ENCODE assay signal across 20 cellular contexts in genomic region chr12:57010627-57011224, GRCh38. TPM values are rescaled to one million over a fixed set of nuclear protein-coding genes. Genes with fewer than 3 reads are reported as not detected.
"Had no signal": no experiment of that assay in that cellular context is flagged by ENCODE, and none has a peak within 500 bp of the region (broad histone marks: within the 10 kb centered on the region; RNA-seq: fewer than 3 reads in every experiment).

No MANE protein-coding gene starts in this region.

- H3K9me3 Mint-ChIP-seq: endodermal cell; nephron progenitor cell; T-helper 2 cell treated with Interferon-gamma antibody and Interleukin-4, amounts not matched to agents 5 μg/mL and 100 μg/mL, for 36 hours had no signal

- H3K36me3 Mint-ChIP-seq: activated CD8-positive, alpha-beta memory T cell treated with anti-CD3 and anti-CD28 coated beads, Interleukin-2, amount 10 ng/mL, durations not matched to agents 7 days and 5 days had no signal

- H3K4me3 Mint-ChIP-seq: endodermal cell, nephron progenitor cell had no signal

- H3K36me3 ChIP-seq: adrenal gland, gastrocnemius medialis, heart left ventricle, lower lobe of right lung, right atrium auricular region, suprapubic skin had no signal

- H3K27ac ChIP-seq: adrenal gland, gastrocnemius medialis, heart left ventricle, lower lobe of right lung, right atrium auricular region, suprapubic skin had no signal

- DNase-seq: activated CD4-positive, alpha-beta T cell treated with anti-CD3 and anti-CD28 coated beads, Interleukin-2, amount 50 U/mL, for 4 hours; activated T-cell treated with anti-CD3 and anti-CD28 coated beads, Interleukin-2, amount 50 U/mL, for 1 hour; adrenal gland; endodermal cell; gastrocnemius medialis; heart left ventricle; left cardiac atrium; lower lobe of right lung; nephron progenitor cell; small intestine; stimulated activated CD4-positive, alpha-beta T cell treated with anti-CD3 and anti-CD28 coated beads, Interleukin-4, amount 100 ng/mL, for 24 hours; stimulated activated naive CD4-positive, alpha-beta T cell treated with Interleukin-2 at 50 U/mL for 16 hours; trophoblast cell had no signal

- H3K27ac Mint-ChIP-seq: activated CD8-positive, alpha-beta memory T cell treated with anti-CD3 and anti-CD28 coated beads, Interleukin-2, amount 10 ng/mL, durations not matched to agents 7 days and 5 days; endodermal cell; progenitor cell of endocrine pancreas had no signal

- H3K27me3 ChIP-seq: adrenal gland, right atrium auricular region had no signal

- ATAC-seq: gastrocnemius medialis, heart left ventricle, left cardiac atrium, lower lobe of right lung had no signal

- H3K4me3 ChIP-seq: adrenal gland, gastrocnemius medialis, heart left ventricle, lower lobe of right lung, right atrium auricular region, suprapubic skin had no signal

- H3K9me3 ChIP-seq: adrenal gland, gastrocnemius medialis, heart left ventricle, lower lobe of right lung, right atrium auricular region, suprapubic skin had no signal

RNA-seq across cellular contexts. Expression of gene TAC3, which starts 5.6 kb away (rescaled TPM):
- total RNA-seq: activated CD8-positive, alpha-beta memory T cell treated with anti-CD3 and anti-CD28 coated beads, Interleukin-2, amount 10 ng/mL, durations not matched to agents 7 days and 5 days; dermis microvascular lymphatic vessel endothelial cell; gastrocnemius medialis; heart left ventricle; left cardiac atrium; lower lobe of right lung; omental fat pad; right atrium auricular region; suprapubic skin had no signal
- polyA plus RNA-seq: heart left ventricle had no signal
